ENCODE assay signal across 8 cellular contexts in genomic region chr9:128828719-128829452, GRCh38. TPM values are rescaled to one million over a fixed set of nuclear protein-coding genes. Genes with fewer than 3 reads are reported as not detected.
DNase-seq lines count a peak whose midpoint lies in the region; ATAC-seq and TF ChIP-seq lines count a peak whose summit lies in the region.

No MANE protein-coding gene starts in this region.

- H3K4me1 ChIP-seq in KMS-11 (ENCODE audit: low read depth, poor library complexity, severe bottlenecking) (no peaks in the 10 kb centered on the region), duodenal mucosa (ENCODE audit: control insufficient read depth in 1 of 2, insufficient read depth in 2 of 2, low read length in 2 of 2) (peaks cover 4 to 16% of the 10 kb centered on the region in 2 donors)

- no peaks in the 10 kb centered on the region for H3K9me2 ChIP-seq in neural cell (ENCODE audit: insufficient read depth, low read length)

- no peak for TF ChIP-seq EP300 in neural cell (conservative IDR thresholded peaks at IDR 0.05; ENCODE audit: poor library complexity, severe bottlenecking)

- H3K27me3 ChIP-seq in KMS-11 (ENCODE audit: insufficient read depth, low read depth), result no peaks in the 10 kb centered on the region
- H3K27me3 ChIP-seq in duodenal mucosa (ENCODE audit: control insufficient read depth in 1 of 2, insufficient read depth in 2 of 2, low read length in 2 of 2), result no peaks in the 10 kb centered on the region
- H3K27me3 ChIP-seq in neural cell (ENCODE audit: insufficient read depth, low read depth, low read length), result no peaks in the 10 kb centered on the region

- no peak for TF ChIP-seq RAD21 in neural cell (conservative IDR thresholded peaks at IDR 0.05)

- H3K36me3 ChIP-seq in KMS-11 (ENCODE audit: insufficient read depth), result no peaks in the 10 kb centered on the region; the same call in 1 of the 2 replicates
- H3K36me3 ChIP-seq in duodenal mucosa (ENCODE audit: control insufficient read depth in 1 of 2, insufficient read depth in 2 of 2, low read length in 2 of 2), result peaks cover 9 to 36% of the 10 kb centered on the region in 2 donors
- no peaks in the 10 kb centered on the region for H3K36me3 ChIP-seq in neural cell (ENCODE audit: insufficient read depth, low read length)

- peak; percentile 30 for DNase-seq in GM19238 (ENCODE audit: insufficient read length, low spot score)
- no peak for DNase-seq in kidney glomerular epithelial cell (lab: John Stamatoyannopoulos, UW)
- DNase-seq in NCI-H510A (lab: John Stamatoyannopoulos, UW), result no peak

- H3K9ac ChIP-seq in KMS-11, result peak overlapping the region; percentile 69
- H3K9ac ChIP-seq in duodenal mucosa (ENCODE audit: low read depth in 1 of 2, low read length in 2 of 2), result peak overlapping the region; percentile 70 to 76
- H3K9ac ChIP-seq in neural cell (ENCODE audit: low read length), result peak overlapping the region; percentile 60

- H3K27ac ChIP-seq in KMS-11, result 0 out of 2 replicates have a peak overlapping the region, but pooled peaks have one; percentile 20
- no peak overlapping the region for H3K27ac ChIP-seq in duodenal mucosa (ENCODE audit: low read depth, low read length)
- no peak overlapping the region for H3K27ac ChIP-seq in neural cell (ENCODE audit: low read length)

- H3K9me3 ChIP-seq in duodenal mucosa (ENCODE audit: control insufficient read depth in 1 of 2, low read length in 2 of 2), result no peaks in the 10 kb centered on the region
- no peaks in the 10 kb centered on the region for H3K9me3 ChIP-seq in neural cell (ENCODE audit: low read length)

- H3K4me3 ChIP-seq in KMS-11 (IDR thresholded peaks at IDR 0.05; ENCODE audit: insufficient read depth, low read depth, low read length) (peak overlapping the region; percentile 62), duodenal mucosa (ENCODE audit: low read depth in 1 of 2, low read length in 2 of 2) (peak overlapping the region; percentile 91 to 92), neural cell (ENCODE audit: low read length) (peak overlapping the region; percentile 96)

- H3K4me2 ChIP-seq in KMS-11 (peak overlapping the region; percentile 56), neural cell (ENCODE audit: low read length) (peak overlapping the region; percentile 99)

- no peaks in the 10 kb centered on the region for H4K20me1 ChIP-seq in KMS-11 (ENCODE audit: insufficient read depth)
- H4K20me1 ChIP-seq in neural cell (ENCODE audit: insufficient read depth), result no peaks in the 10 kb centered on the region

- H3F3A ChIP-seq in neural cell (ENCODE audit: insufficient read depth, low read length, poor library complexity, severe bottlenecking), result no peaks in the 10 kb centered on the region

- no peak for TF ChIP-seq CTCF in KMS-11 (conservative IDR thresholded peaks at IDR 0.05; ENCODE audit: low read depth, low read length)
- TF ChIP-seq CTCF in neural cell (IDR thresholded peaks at IDR 0.05; ENCODE audit: poor library complexity, severe bottlenecking), result no peak

- peak overlapping the region; percentile 84 for H2AFZ ChIP-seq in KMS-11 (ENCODE audit: low read depth)
- peak overlapping the region; percentile 45 for H2AFZ ChIP-seq in neural cell (ENCODE audit: low read depth, low read length)

- no peak for ATAC-seq in GM19463 (IDR thresholded peaks at IDR 0.05; ENCODE audit: unreplicated experiment)
- ATAC-seq in HG02884 (IDR thresholded peaks at IDR 0.05; ENCODE audit: unreplicated experiment), result no peak

- H3K79me2 ChIP-seq in KMS-11 (ENCODE audit: insufficient read depth, low read depth) (peaks cover 19% of the 10 kb centered on the region), neural cell (replicated peaks; ENCODE audit: insufficient read depth, low read length) (no peaks in the 10 kb centered on the region)

TF ChIP-seq in neural cell, 6 proteins besides CTCF, POLR2A, EP300 and RAD21:
- TF ChIP-seq SMC3 (conservative IDR thresholded peaks at IDR 0.05; ENCODE audit: poor library complexity) (no peak), EZH2 (IDR thresholded peaks at IDR 0.05; ENCODE audit: borderline replicate concordance, insufficient read depth, low read length, poor library complexity, severe bottlenecking) (no peak), MXI1 (conservative IDR thresholded peaks at IDR 0.05; ENCODE audit: poor library complexity, severe bottlenecking) (no peak), POLR2AphosphoS5 (IDR thresholded peaks at IDR 0.05) (no peak)
TF ChIP-seq in neural cell: peak in this region for 0.

RNA-seq across cellular contexts. Expression of gene SPOUT1, which starts 0.7 kb away (rescaled TPM):
- polyA plus RNA-seq in neural cell, result 26.7 and 34.7 TPM in 2 replicates
- 18.3 and 18.4 TPM in 2 replicates for polyA minus RNA-seq in neural cell

RNA-seq across cellular contexts. Expression of gene ENDOG, which starts 10.6 kb away (rescaled TPM):
- 60.1 and 61.5 TPM in 2 replicates for polyA plus RNA-seq in neural cell
- 29.5 and 36.0 TPM in 2 replicates for polyA minus RNA-seq in neural cell

RNA-seq across cellular contexts. Expression of gene TBC1D13, which starts 41.8 kb away (rescaled TPM):
- 24.4 and 30.0 TPM in 2 replicates for polyA plus RNA-seq in neural cell
- polyA minus RNA-seq in neural cell, result 16.1 and 16.9 TPM in 2 replicates

RNA-seq across cellular contexts. Expression of gene KYAT1, which starts 52.9 kb away (rescaled TPM):
- polyA plus RNA-seq in neural cell, result 22.6 and 24.4 TPM in 2 replicates
- polyA minus RNA-seq in neural cell, result 9.7 and 10.3 TPM in 2 replicates

RNA-seq across cellular contexts. Expression of gene LRRC8A, which starts 53.0 kb away (rescaled TPM):
- 11.6 and 15.6 TPM in 2 replicates for polyA plus RNA-seq in neural cell
- 40.6 and 40.9 TPM in 2 replicates for polyA minus RNA-seq in neural cell
